Comparison of ENCODE assay signal across 21 cellular contexts in genomic region chr15:34233614-34234013, GRCh38. TPM values are rescaled to one million over a fixed set of nuclear protein-coding genes. Genes with fewer than 3 reads are reported as not detected.
DNase-seq lines count a peak whose midpoint lies in the region; ATAC-seq and TF ChIP-seq lines count a peak whose summit lies in the region.
"Had no signal": no experiment of that assay in that cellular context is flagged by ENCODE, and none has a peak within 500 bp of the region (broad histone marks: within the 10 kb centered on the region; RNA-seq: fewer than 3 reads in every experiment).

No MANE protein-coding gene starts in this region.

- H3K36me3 Mint-ChIP-seq in activated CD4-positive, alpha-beta T cell treated with anti-CD3 and anti-CD28 coated beads for 36 hours (ENCODE audit: low read depth) = peaks cover 38% of the 10 kb centered on the region
- H3K36me3 Mint-ChIP-seq in activated CD8-positive, alpha-beta T cell treated with anti-CD3 and anti-CD28 coated beads, Interleukin-2, amount 10 ng/mL, durations not matched to agents 7 days and 5 days (ENCODE audit: low read depth) = peaks cover 58% of the 10 kb centered on the region

- no peak for DNase-seq in activated CD4-positive, alpha-beta T cell treated with anti-CD3 and anti-CD28 coated beads for 36 hours
- DNase-seq in activated CD4-positive, alpha-beta T cell treated with anti-CD3 and anti-CD28 coated beads for 1 hour = no peak
- peak; percentile 2 for DNase-seq in DMS79 treated with DMSO at 0.1 percent for 48 hours (lab: John Stamatoyannopoulos, UW)
- no peak for DNase-seq in activated CD8-positive, alpha-beta T cell treated with anti-CD3 and anti-CD28 coated beads, Interleukin-2, amount 10 ng/mL, durations not matched to agents 7 days and 5 days
- peak in 1 of 2 donors; percentile 40 for DNase-seq in left lung
- DNase-seq in activated CD8-positive, alpha-beta memory T cell treated with anti-CD3 and anti-CD28 coated beads for 24 hours = no peak
- no peak for DNase-seq in NCI-H2081 treated with DMSO at 0.1 percent for 48 hours (lab: John Stamatoyannopoulos, UW)
- DNase-seq: activated CD4-positive, alpha-beta T cell treated with anti-CD3 and anti-CD28 coated beads for 4 hours; activated CD8-positive, alpha-beta memory T cell treated with anti-CD3 and anti-CD28 coated beads, Interleukin-2, amount 50 U/mL, for 48 hours; adrenal gland; DMS 273 treated with DMSO at 0.1 percent for 48 hours; dorsolateral prefrontal cortex; H9; Karpas-422; NCI-H446 treated with DMSO at 0.1 percent for 48 hours; small intestine; stimulated activated CD4-positive, alpha-beta T cell treated with anti-CD3 and anti-CD28 coated beads, Interleukin-4, amount 100 ng/mL, for 4 hours had no signal

- peak; percentile 80 for ATAC-seq in activated CD4-positive, alpha-beta T cell treated with anti-CD3 and anti-CD28 coated beads for 36 hours
- no peak for ATAC-seq in activated CD8-positive, alpha-beta T cell treated with anti-CD3 and anti-CD28 coated beads, Interleukin-2, amount 10 ng/mL, durations not matched to agents 7 days and 5 days
- ATAC-seq in left lung = peak; percentile 97
- ATAC-seq in HG03520 (IDR thresholded peaks at IDR 0.05; ENCODE audit: unreplicated experiment) = no peak

- CTCF ChIA-PET in activated CD4-positive, alpha-beta T cell treated with anti-CD3 and anti-CD28 coated beads for 36 hours (lab: Charles Lee) = interaction anchor here (0.7 to 1.3 kb wide), 3 partner anchors 24 to 202 kb away, joined by 3 to 4 read pairs (median 3); partner anchors contain the start of gene KATNBL1
- CTCF ChIA-PET in activated CD8-positive, alpha-beta T cell treated with anti-CD3 and anti-CD28 coated beads, Interleukin-2, amount 10 ng/mL, durations not matched to agents 7 days and 5 days (lab: Charles Lee) = interaction anchor here (0.7 to 2.6 kb wide), 7 partner anchors 8 to 134 kb away, joined by 3 to 17 read pairs (median 4); partner anchors contain the start of genes KATNBL1 and LPCAT4

- H3K4me3 ChIP-seq in left lung = no peak overlapping the region
- H3K4me3 ChIP-seq: adrenal gland; BLaER1 treated with 17β-estradiol and CSF1 and Interleukin-3, amounts not matched to agents 10 nM and 100 nM; dorsolateral prefrontal cortex; suprapubic skin had no signal

- POLR2A ChIA-PET in activated CD4-positive, alpha-beta T cell treated with anti-CD3 and anti-CD28 coated beads for 36 hours (lab: Charles Lee) = no interaction called here
- POLR2A ChIA-PET in activated CD8-positive, alpha-beta T cell treated with anti-CD3 and anti-CD28 coated beads, Interleukin-2, amount 10 ng/mL, durations not matched to agents 7 days and 5 days (lab: Charles Lee) = interaction anchor here (1.1 kb wide), 1 partner anchor 8 kb away, joined by 4 read pairs; the partner anchor contains the start of gene EMC4

- H3K9me3 Mint-ChIP-seq in activated CD4-positive, alpha-beta T cell treated with anti-CD3 and anti-CD28 coated beads for 36 hours (ENCODE audit: low read depth) = no peaks in the 10 kb centered on the region
- H3K9me3 Mint-ChIP-seq in activated CD8-positive, alpha-beta T cell treated with anti-CD3 and anti-CD28 coated beads, Interleukin-2, amount 10 ng/mL, durations not matched to agents 7 days and 5 days (ENCODE audit: insufficient read depth) = no peaks in the 10 kb centered on the region
- H3K9me3 Mint-ChIP-seq: H9 had no signal

- intact Hi-C loops in activated CD4-positive, alpha-beta T cell treated with anti-CD3 and anti-CD28 coated beads for 36 hours (cut with DNase I, micrococcal nuclease) = no loop called here
- intact Hi-C loops in left lung (cut with DNase I) = no loop called here

- H3K27ac Mint-ChIP-seq in activated CD4-positive, alpha-beta T cell treated with anti-CD3 and anti-CD28 coated beads for 36 hours = peak overlapping the region; percentile 61
- H3K27ac Mint-ChIP-seq in activated CD8-positive, alpha-beta T cell treated with anti-CD3 and anti-CD28 coated beads, Interleukin-2, amount 10 ng/mL, durations not matched to agents 7 days and 5 days = peak overlapping the region; percentile 2
- H3K27ac Mint-ChIP-seq: H9, progenitor cell of endocrine pancreas had no signal

- H3K9me3 ChIP-seq in left lung = no peaks in the 10 kb centered on the region
- H3K9me3 ChIP-seq: adrenal gland; BLaER1 treated with 17β-estradiol and CSF1 and Interleukin-3, amounts not matched to agents 10 nM and 100 nM; suprapubic skin had no signal

- H3K4me1 Mint-ChIP-seq in activated CD4-positive, alpha-beta T cell treated with anti-CD3 and anti-CD28 coated beads for 36 hours = peaks cover 8% of the 10 kb centered on the region
- peaks cover 2% of the 10 kb centered on the region for H3K4me1 Mint-ChIP-seq in activated CD8-positive, alpha-beta T cell treated with anti-CD3 and anti-CD28 coated beads, Interleukin-2, amount 10 ng/mL, durations not matched to agents 7 days and 5 days (ENCODE audit: low read depth)
- H3K4me1 Mint-ChIP-seq: H9 had no signal

- H3K36me3 ChIP-seq in left lung = peaks cover 0 to 99% of the 10 kb centered on the region in 2 donors

- H3K4me3 Mint-ChIP-seq in activated CD4-positive, alpha-beta T cell treated with anti-CD3 and anti-CD28 coated beads for 36 hours = no peak overlapping the region
- H3K4me3 Mint-ChIP-seq in activated CD8-positive, alpha-beta T cell treated with anti-CD3 and anti-CD28 coated beads, Interleukin-2, amount 10 ng/mL, durations not matched to agents 7 days and 5 days = no peak overlapping the region
- H3K4me3 Mint-ChIP-seq: H9 had no signal

- peak overlapping the region in 1 of 2 donors; percentile 7 for H3K27ac ChIP-seq in left lung
- H3K27ac ChIP-seq: adrenal gland; BLaER1 treated with 17β-estradiol and CSF1 and Interleukin-3, amounts not matched to agents 10 nM and 100 nM; dorsolateral prefrontal cortex; suprapubic skin had no signal

- H3K4me1 ChIP-seq in left lung = no peaks in the 10 kb centered on the region
- H3K4me1 ChIP-seq: adrenal gland, suprapubic skin had no signal

- no peak for TF ChIP-seq CTCF in left lung (IDR thresholded peaks at IDR 0.05)

- no peaks in the 10 kb centered on the region for H3K27me3 Mint-ChIP-seq in activated CD4-positive, alpha-beta T cell treated with anti-CD3 and anti-CD28 coated beads for 36 hours
- H3K27me3 Mint-ChIP-seq in activated CD8-positive, alpha-beta T cell treated with anti-CD3 and anti-CD28 coated beads, Interleukin-2, amount 10 ng/mL, durations not matched to agents 7 days and 5 days (ENCODE audit: low read depth) = no peaks in the 10 kb centered on the region
- H3K27me3 Mint-ChIP-seq: progenitor cell of endocrine pancreas had no signal

- H3K27me3 ChIP-seq in left lung = no peaks in the 10 kb centered on the region
- H3K27me3 ChIP-seq: adrenal gland; BLaER1 treated with 17β-estradiol and CSF1 and Interleukin-3, amounts not matched to agents 10 nM and 100 nM; dorsolateral prefrontal cortex; suprapubic skin had no signal

RNA-seq across cellular contexts. Expression of gene EMC4, which starts 8.8 kb away (rescaled TPM):
- total RNA-seq in activated CD4-positive, alpha-beta T cell treated with anti-CD3 and anti-CD28 coated beads for 36 hours = 10 to 100 TPM; 85.5 to 91.0 TPM
- 10 to 100 TPM; 79.0 to 81.9 TPM for total RNA-seq in activated CD8-positive, alpha-beta T cell treated with anti-CD3 and anti-CD28 coated beads, Interleukin-2, amount 10 ng/mL, durations not matched to agents 7 days and 5 days
- 10 to 100 TPM; 93.7 to 97.9 TPM for total RNA-seq in left lung

RNA-seq across cellular contexts. Expression of gene KATNBL1, which starts 23.7 kb away (rescaled TPM):
- total RNA-seq in activated CD4-positive, alpha-beta T cell treated with anti-CD3 and anti-CD28 coated beads for 36 hours = 10 to 100 TPM; 45.0 to 47.5 TPM
- total RNA-seq in activated CD8-positive, alpha-beta T cell treated with anti-CD3 and anti-CD28 coated beads, Interleukin-2, amount 10 ng/mL, durations not matched to agents 7 days and 5 days = 10 to 100 TPM; 40.5 to 44.5 TPM
- 10 to 100 TPM; 37.4 to 53.8 TPM for total RNA-seq in left lung

Comparison
In these comparisons a context has a peak if more than half of its experiments do, and no peak if none do; other contexts are left out.
1. ATAC-seq: peak in activated CD4-positive, alpha-beta T cell treated with anti-CD3 and anti-CD28 coated beads for 36 hours (single experiment) and left lung (single experiment); none in activated CD8-positive, alpha-beta T cell treated with anti-CD3 and anti-CD28 coated beads, Interleukin-2, amount 10 ng/mL, durations not matched to agents 7 days and 5 days (single experiment) and HG03520 (single experiment).